In genomic region chr1:157551694-157552693, GRCh38 we compare ENCODE assay signal across 12 cellular contexts. TPM values are rescaled to one million over a fixed set of nuclear protein-coding genes. Genes with fewer than 3 reads are reported as not detected.
DNase-seq lines count a peak whose midpoint lies in the region; ATAC-seq and TF ChIP-seq lines count a peak whose summit lies in the region.
"Had no signal": no experiment of that assay in that cellular context is flagged by ENCODE, and none has a peak within 500 bp of the region (broad histone marks: within the 10 kb centered on the region; RNA-seq: fewer than 3 reads in every experiment).

TSS of gene FCRL5 (minus strand) at chr1:157552515. CDS start at chr1:157552362, 153 bp downstream.

- H3K4me3 ChIP-seq in GM06990 (replicated peaks; ENCODE audit: low read depth, low read length) (peak within 1 kb of the TSS; percentile 61), MM.1S (ENCODE audit: low read length) (no peak within 1 kb of the TSS)

- no peak for TF ChIP-seq CTCF in GM06990 (IDR thresholded peaks at IDR 0.05; ENCODE audit: insufficient read depth, low read length, poor library complexity, severe bottlenecking)
- no peak for TF ChIP-seq CTCF in MM.1S (IDR thresholded peaks at IDR 0.05; ENCODE audit: low read length)

- peaks cover 8% of the 10 kb centered on the region for H3F3A ChIP-seq in MM.1S (ENCODE audit: insufficient read depth, low read length)

- H3K4me2 ChIP-seq in MM.1S (ENCODE audit: low read depth, low read length) = peak within 1 kb of the TSS; percentile 26

- H3K27me3 ChIP-seq in GM06990 (replicated peaks; ENCODE audit: control insufficient read depth, insufficient read depth, low read length) (no peaks in the 10 kb centered on the region), MM.1S (replicated peaks; ENCODE audit: insufficient read depth, low read length) (peaks cover 14% of the 10 kb centered on the region; the same call in 1 of the 2 replicates)

- ATAC-seq in HG02798 (IDR thresholded peaks at IDR 0.05; ENCODE audit: poor library complexity, unreplicated experiment) = peak; percentile 80
- ATAC-seq in sciatic nerve = no peak

- H3K36me3 ChIP-seq in GM06990 (ENCODE audit: control insufficient read depth, insufficient read depth, low read length) = no peaks in the 10 kb centered on the region
- no peaks in the 10 kb centered on the region for H3K36me3 ChIP-seq in MM.1S (replicated peaks; ENCODE audit: insufficient read depth, low read length)

- intact Hi-C loops in sciatic nerve (cut with DNase I) = no loop called here

- H3K4me1 ChIP-seq in MM.1S (ENCODE audit: low read length) = peaks cover 17% of the 10 kb centered on the region

- H2AFZ ChIP-seq in MM.1S (ENCODE audit: low read length) = no peak within 1 kb of the TSS

- H3K79me2 ChIP-seq in MM.1S (ENCODE audit: low read length) = no peaks in the 10 kb centered on the region

- H3K9ac ChIP-seq in MM.1S (ENCODE audit: low read length) = no peak within 1 kb of the TSS

- TF ChIP-seq POLR2A in GM19193 (IDR thresholded peaks at IDR 0.05; ENCODE audit: extremely low read depth, insufficient read depth, insufficient read length) = peak; percentile 44

- no peak within 1 kb of the TSS for H3K27ac ChIP-seq in MM.1S (ENCODE audit: low read length)

- H3K9me2 ChIP-seq in MM.1S (replicated peaks; ENCODE audit: insufficient read depth, low read length) = no peaks in the 10 kb centered on the region

- DNase-seq in GM06990 (ENCODE audit: extremely low read depth, insufficient read length) (peak; percentile 26), MM.1S (peak; percentile 57), hippocampal formation (lab: John Stamatoyannopoulos, UW) (no peak), D341Med (ENCODE audit: low spot score) (no peak), sciatic nerve (ENCODE audit: low spot score) (no peak)
- no peak for DNase-seq in stimulated activated CD8-positive, alpha-beta memory T cell treated with anti-CD3 and anti-CD28 coated beads, Interleukin-4, amount 100 ng/mL, for 48 hours
- DNase-seq: effector CD4-positive, alpha-beta T cell; hypothalamus; stimulated activated CD4-positive, alpha-beta T cell treated with anti-CD3 and anti-CD28 coated beads, Interleukin-12 subunit alpha, Interleukin-12 subunit beta, amount 100 ng/mL, for 4 hours had no signal

- H3K9me3 ChIP-seq in MM.1S (replicated peaks; ENCODE audit: insufficient read depth, low read length) = no peaks in the 10 kb centered on the region

- H4K20me1 ChIP-seq in MM.1S (ENCODE audit: insufficient read depth, low read length) = no peaks in the 10 kb centered on the region

RNA-seq across cellular contexts. Expression of gene FCRL5, which starts in this region (rescaled TPM):
- 0.36 TPM for total RNA-seq in sciatic nerve
- total RNA-seq: RPMI7951 had no signal

Comparison
In these comparisons a context has a peak if more than half of its experiments do, and no peak if none do; other contexts are left out.
1. DNase-seq: peak in GM06990 (single experiment) and MM.1S (single experiment); none in stimulated activated CD8-positive, alpha-beta memory T cell treated with anti-CD3 and anti-CD28 coated beads, Interleukin-4, amount 100 ng/mL, for 48 hours (single experiment), hippocampal formation (0 of 2), D341Med (single experiment) and sciatic nerve (single experiment).